ENCODE assay signal across 1 cellular context in the genomic region with DNA sequence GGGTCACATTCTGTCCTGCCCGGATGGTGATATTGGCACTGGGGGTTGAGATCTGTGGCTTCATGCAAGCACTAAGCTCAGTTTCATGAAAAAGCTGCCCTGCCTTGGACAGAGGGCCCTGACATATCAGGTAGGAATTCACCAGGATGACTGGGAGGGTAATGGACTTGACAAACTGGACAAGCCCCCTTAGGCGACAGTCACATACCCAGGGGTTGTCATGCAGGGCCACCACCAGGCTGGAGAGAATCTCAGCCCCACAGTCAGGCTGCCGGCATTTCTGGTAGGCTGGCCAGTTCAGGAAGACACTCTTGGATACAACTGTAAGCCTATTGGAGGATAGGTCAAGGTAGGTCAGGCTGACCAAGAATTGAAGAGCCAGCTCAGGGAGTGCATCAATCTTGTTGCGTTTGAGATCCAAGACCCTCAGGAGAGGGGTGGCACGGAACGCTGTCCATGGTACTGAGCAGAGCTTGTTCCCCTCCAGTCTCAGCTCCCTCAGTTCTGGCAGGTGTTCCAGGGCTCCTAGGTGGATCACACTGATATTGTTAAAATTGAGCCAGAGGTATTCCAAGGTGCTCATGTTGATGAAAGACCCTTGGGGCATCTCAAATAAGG.
TF ChIP-seq lines count a peak whose summit lies in the region.

No MANE protein-coding gene starts in this region.

TF ChIP-seq in WTC11, 78 proteins besides CTCF, POLR2A, EP300 and RAD21 (continued from another document):
- no peak for TF ChIP-seq KAT7 (CRISPR knock-in tag; IDR thresholded peaks at IDR 0.05; ENCODE audit: borderline replicate concordance)
- no peak for TF ChIP-seq SOX15 (CRISPR knock-in tag; IDR thresholded peaks at IDR 0.05)
- TF ChIP-seq, protein P1, sequence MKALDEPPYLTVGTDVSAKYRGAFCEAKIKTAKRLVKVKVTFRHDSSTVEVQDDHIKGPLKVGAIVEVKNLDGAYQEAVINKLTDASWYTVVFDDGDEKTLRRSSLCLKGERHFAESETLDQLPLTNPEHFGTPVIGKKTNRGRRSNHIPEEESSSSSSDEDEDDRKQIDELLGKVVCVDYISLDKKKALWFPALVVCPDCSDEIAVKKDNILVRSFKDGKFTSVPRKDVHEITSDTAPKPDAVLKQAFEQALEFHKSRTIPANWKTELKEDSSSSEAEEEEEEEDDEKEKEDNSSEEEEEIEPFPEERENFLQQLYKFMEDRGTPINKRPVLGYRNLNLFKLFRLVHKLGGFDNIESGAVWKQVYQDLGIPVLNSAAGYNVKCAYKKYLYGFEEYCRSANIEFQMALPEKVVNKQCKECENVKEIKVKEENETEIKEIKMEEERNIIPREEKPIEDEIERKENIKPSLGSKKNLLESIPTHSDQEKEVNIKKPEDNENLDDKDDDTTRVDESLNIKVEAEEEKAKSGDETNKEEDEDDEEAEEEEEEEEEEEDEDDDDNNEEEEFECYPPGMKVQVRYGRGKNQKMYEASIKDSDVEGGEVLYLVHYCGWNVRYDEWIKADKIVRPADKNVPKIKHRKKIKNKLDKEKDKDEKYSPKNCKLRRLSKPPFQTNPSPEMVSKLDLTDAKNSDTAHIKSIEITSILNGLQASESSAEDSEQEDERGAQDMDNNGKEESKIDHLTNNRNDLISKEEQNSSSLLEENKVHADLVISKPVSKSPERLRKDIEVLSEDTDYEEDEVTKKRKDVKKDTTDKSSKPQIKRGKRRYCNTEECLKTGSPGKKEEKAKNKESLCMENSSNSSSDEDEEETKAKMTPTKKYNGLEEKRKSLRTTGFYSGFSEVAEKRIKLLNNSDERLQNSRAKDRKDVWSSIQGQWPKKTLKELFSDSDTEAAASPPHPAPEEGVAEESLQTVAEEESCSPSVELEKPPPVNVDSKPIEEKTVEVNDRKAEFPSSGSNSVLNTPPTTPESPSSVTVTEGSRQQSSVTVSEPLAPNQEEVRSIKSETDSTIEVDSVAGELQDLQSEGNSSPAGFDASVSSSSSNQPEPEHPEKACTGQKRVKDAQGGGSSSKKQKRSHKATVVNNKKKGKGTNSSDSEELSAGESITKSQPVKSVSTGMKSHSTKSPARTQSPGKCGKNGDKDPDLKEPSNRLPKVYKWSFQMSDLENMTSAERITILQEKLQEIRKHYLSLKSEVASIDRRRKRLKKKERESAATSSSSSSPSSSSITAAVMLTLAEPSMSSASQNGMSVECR (CRISPR knock-in tag; IDR thresholded peaks at IDR 0.05; ENCODE audit: borderline replicate concordance): peak; percentile 68; the same call in 1 of the 2 replicates
- 0 out of 2 replicates have a peak, but pooled peaks have one; percentile 48 for TF ChIP-seq CBFB (CRISPR knock-in tag; IDR thresholded peaks at IDR 0.05; ENCODE audit: low read depth)
- TF ChIP-seq SMAD3 (CRISPR knock-in tag; IDR thresholded peaks at IDR 0.05; ENCODE audit: borderline replicate concordance): peak; percentile 92; the same call in 1 of the 2 replicates
- TF ChIP-seq USF2 (CRISPR knock-in tag; IDR thresholded peaks at IDR 0.05): no peak
- no peak for TF ChIP-seq IRF1 (CRISPR knock-in tag; IDR thresholded peaks at IDR 0.05)
- no peak for TF ChIP-seq ELF4 (CRISPR knock-in tag; IDR thresholded peaks at IDR 0.05; ENCODE audit: low read depth)
- TF ChIP-seq ESRRA (CRISPR knock-in tag; IDR thresholded peaks at IDR 0.05; ENCODE audit: borderline replicate concordance): no peak
- TF ChIP-seq NFE2L1 (CRISPR knock-in tag; IDR thresholded peaks at IDR 0.05): no peak
- peak; percentile 81; the same call in 1 of the 2 replicates for TF ChIP-seq TEAD1 (CRISPR knock-in tag; IDR thresholded peaks at IDR 0.05)
- TF ChIP-seq ZNF121 (CRISPR knock-in tag; IDR thresholded peaks at IDR 0.05): no peak
- peak; percentile 58; the same call in 1 of the 2 replicates for TF ChIP-seq ZBTB21 (CRISPR knock-in tag; IDR thresholded peaks at IDR 0.05; ENCODE audit: borderline replicate concordance)
- no peak for TF ChIP-seq ZSCAN18 (CRISPR knock-in tag; IDR thresholded peaks at IDR 0.05)
- TF ChIP-seq, protein P2, sequence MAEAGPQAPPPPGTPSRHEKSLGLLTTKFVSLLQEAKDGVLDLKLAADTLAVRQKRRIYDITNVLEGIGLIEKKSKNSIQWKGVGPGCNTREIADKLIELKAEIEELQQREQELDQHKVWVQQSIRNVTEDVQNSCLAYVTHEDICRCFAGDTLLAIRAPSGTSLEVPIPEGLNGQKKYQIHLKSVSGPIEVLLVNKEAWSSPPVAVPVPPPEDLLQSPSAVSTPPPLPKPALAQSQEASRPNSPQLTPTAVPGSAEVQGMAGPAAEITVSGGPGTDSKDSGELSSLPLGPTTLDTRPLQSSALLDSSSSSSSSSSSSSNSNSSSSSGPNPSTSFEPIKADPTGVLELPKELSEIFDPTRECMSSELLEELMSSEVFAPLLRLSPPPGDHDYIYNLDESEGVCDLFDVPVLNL (CRISPR knock-in tag; IDR thresholded peaks at IDR 0.05; ENCODE audit: borderline replicate concordance, low read depth): no peak
- TF ChIP-seq TP53 (CRISPR knock-in tag; IDR thresholded peaks at IDR 0.05): peak; percentile 79; the same call in 1 of the 2 replicates
- no peak for TF ChIP-seq ZBTB43 (CRISPR knock-in tag; IDR thresholded peaks at IDR 0.05)
- no peak for TF ChIP-seq NFATC4 (CRISPR knock-in tag; IDR thresholded peaks at IDR 0.05)
- TF ChIP-seq TEAD4 (CRISPR knock-in tag; IDR thresholded peaks at IDR 0.05): peak; percentile 82; the same call in 1 of the 2 replicates
- peak; percentile 86 for TF ChIP-seq JUN (CRISPR knock-in tag; IDR thresholded peaks at IDR 0.05)
- peak; percentile 43; the same call in 1 of the 2 replicates for TF ChIP-seq CREB1 (CRISPR knock-in tag; IDR thresholded peaks at IDR 0.05)
- peak; percentile 47; the same call in 1 of the 2 replicates for TF ChIP-seq USF1 (CRISPR knock-in tag; IDR thresholded peaks at IDR 0.05)
- TF ChIP-seq ZNF232 (CRISPR knock-in tag; IDR thresholded peaks at IDR 0.05): 0 out of 2 replicates have a peak, but pooled peaks have one; percentile 68
- TF ChIP-seq, protein P3, sequence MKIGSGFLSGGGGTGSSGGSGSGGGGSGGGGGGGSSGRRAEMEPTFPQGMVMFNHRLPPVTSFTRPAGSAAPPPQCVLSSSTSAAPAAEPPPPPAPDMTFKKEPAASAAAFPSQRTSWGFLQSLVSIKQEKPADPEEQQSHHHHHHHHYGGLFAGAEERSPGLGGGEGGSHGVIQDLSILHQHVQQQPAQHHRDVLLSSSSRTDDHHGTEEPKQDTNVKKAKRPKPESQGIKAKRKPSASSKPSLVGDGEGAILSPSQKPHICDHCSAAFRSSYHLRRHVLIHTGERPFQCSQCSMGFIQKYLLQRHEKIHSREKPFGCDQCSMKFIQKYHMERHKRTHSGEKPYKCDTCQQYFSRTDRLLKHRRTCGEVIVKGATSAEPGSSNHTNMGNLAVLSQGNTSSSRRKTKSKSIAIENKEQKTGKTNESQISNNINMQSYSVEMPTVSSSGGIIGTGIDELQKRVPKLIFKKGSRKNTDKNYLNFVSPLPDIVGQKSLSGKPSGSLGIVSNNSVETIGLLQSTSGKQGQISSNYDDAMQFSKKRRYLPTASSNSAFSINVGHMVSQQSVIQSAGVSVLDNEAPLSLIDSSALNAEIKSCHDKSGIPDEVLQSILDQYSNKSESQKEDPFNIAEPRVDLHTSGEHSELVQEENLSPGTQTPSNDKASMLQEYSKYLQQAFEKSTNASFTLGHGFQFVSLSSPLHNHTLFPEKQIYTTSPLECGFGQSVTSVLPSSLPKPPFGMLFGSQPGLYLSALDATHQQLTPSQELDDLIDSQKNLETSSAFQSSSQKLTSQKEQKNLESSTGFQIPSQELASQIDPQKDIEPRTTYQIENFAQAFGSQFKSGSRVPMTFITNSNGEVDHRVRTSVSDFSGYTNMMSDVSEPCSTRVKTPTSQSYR (CRISPR knock-in tag; IDR thresholded peaks at IDR 0.05): 0 out of 2 replicates have a peak, but pooled peaks have one; percentile 77
- no peak for TF ChIP-seq GABPB1 (CRISPR knock-in tag; IDR thresholded peaks at IDR 0.05)
- no peak for TF ChIP-seq MYBL2 (CRISPR knock-in tag; IDR thresholded peaks at IDR 0.05)
- TF ChIP-seq CREM (CRISPR knock-in tag; IDR thresholded peaks at IDR 0.05): no peak; the same call in 1 of the 2 replicates
- TF ChIP-seq RELA (CRISPR knock-in tag; IDR thresholded peaks at IDR 0.05; ENCODE audit: borderline replicate concordance): no peak
- no peak for TF ChIP-seq ETV6 (CRISPR knock-in tag; IDR thresholded peaks at IDR 0.05)
- peak; percentile 72; the same call in 1 of the 2 replicates for TF ChIP-seq SMAD4 (CRISPR knock-in tag; IDR thresholded peaks at IDR 0.05)
- 0 out of 2 replicates have a peak, but pooled peaks have one; percentile 47 for TF ChIP-seq NR3C1 (CRISPR knock-in tag; conservative IDR thresholded peaks at IDR 0.05; ENCODE audit: low read depth)
